ENCODE assay signal across 16 cellular contexts in the genomic region with DNA sequence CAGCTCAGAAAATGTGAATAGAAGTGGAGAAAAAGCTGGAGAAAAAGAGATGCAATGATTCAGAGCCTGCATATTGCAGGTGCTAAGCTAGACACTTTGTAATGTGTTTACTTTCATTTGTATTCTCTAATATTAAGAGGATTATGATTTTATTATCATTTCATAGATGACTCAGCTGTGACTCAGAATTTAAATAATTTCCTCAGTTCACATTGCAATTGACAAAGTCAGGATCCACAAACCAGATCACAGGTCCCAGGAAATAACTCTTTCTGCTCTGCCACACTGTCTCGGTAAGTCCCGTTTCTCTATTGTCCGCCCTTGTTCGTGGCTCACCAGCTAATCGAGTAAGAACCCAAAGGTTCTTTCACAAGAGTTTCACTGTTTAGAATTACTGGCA.
A peak's percentile ranks its signal among the peaks of the same experiment; 100 is the strongest.
DNase-seq lines count a peak whose midpoint lies in the region; ATAC-seq, FAIRE-seq and TF ChIP-seq lines count a peak whose summit lies in the region.
"Had no signal": no experiment of that assay in that cellular context is flagged by ENCODE, and none has a peak within 500 bp of the region (broad histone marks: within the 10 kb centered on the region; RNA-seq: fewer than 3 reads in every experiment).

No MANE protein-coding gene starts in this region.

- no peaks in the 10 kb centered on the region for H3K9me2 ChIP-seq in SK-N-SH

- no peaks in the 10 kb centered on the region for H3K36me3 Mint-ChIP-seq in astrocyte (ENCODE audit: low read depth, unreplicated experiment)

- 0 out of 2 replicates have a peak overlapping the region, but pooled peaks have one; percentile 11 for H3K4me2 ChIP-seq in SK-N-SH
- peak overlapping the region; percentile 55 for H3K4me2 ChIP-seq in astrocyte (ENCODE audit: low read length)

- no peak overlapping the region for H2AFZ ChIP-seq in SK-N-SH (ENCODE audit: low read depth)
- no peak overlapping the region for H2AFZ ChIP-seq in astrocyte (ENCODE audit: low read depth, low read length)

- no peaks in the 10 kb centered on the region for H3K27me3 Mint-ChIP-seq in astrocyte (ENCODE audit: low read depth, unreplicated experiment)

- H3K9me3 Mint-ChIP-seq in astrocyte (ENCODE audit: unreplicated experiment): peaks cover 2% of the 10 kb centered on the region

- H3K27me3 ChIP-seq in SK-N-SH (ENCODE audit: insufficient read depth) (no peaks in the 10 kb centered on the region), astrocyte (ENCODE audit: insufficient read depth, low read length) (no peaks in the 10 kb centered on the region)

- no peak for TF ChIP-seq RAD21 in SK-N-SH (IDR thresholded peaks at IDR 0.05; ENCODE audit: low read length)

- no peak for TF ChIP-seq EP300 in SK-N-SH (IDR thresholded peaks at IDR 0.05; ENCODE audit: borderline replicate concordance in 1 of 2, low read depth in 1 of 2, low read length in 1 of 2)

- FAIRE-seq in astrocyte (lab: Jason Lieb, UNC): no peak
- FAIRE-seq in urothelium cell line (lab: Jason Lieb, UNC): no peak
- FAIRE-seq: RCC 7860 had no signal

- DNase-seq in SK-N-SH (no peak), astrocyte (ENCODE audit: low read depth) (peak; percentile 23), urothelium cell line (ENCODE audit: low spot score) (peak; percentile 28), KBM-7 (no peak)
- DNase-seq: C1 segment of cervical spinal cord, DMS153, HCEC 1CT, NCI-H146, NCI-H446, NCI-H774 had no signal

- H3K4me1 ChIP-seq in SK-N-SH (ENCODE audit: control insufficient read depth in 1 of 2, insufficient read depth in 2 of 2, low read depth in 1 of 2, low read length in 1 of 2): peaks cover 0 to 2% of the 10 kb centered on the region in 2 experiments; a peak in 1 of 4 replicates
- H3K4me1 ChIP-seq in astrocyte (ENCODE audit: insufficient read depth, low read length): no peaks in the 10 kb centered on the region

- TF ChIP-seq CTCF in SK-N-SH (IDR thresholded peaks at IDR 0.05): no peak
- no peak for TF ChIP-seq CTCF in astrocyte (IDR thresholded peaks at IDR 0.05; ENCODE audit: insufficient read depth, low read depth, low read length)

- no peaks in the 10 kb centered on the region for H3F3A ChIP-seq in SK-N-SH (replicated peaks; ENCODE audit: insufficient read depth)

- no peaks in the 10 kb centered on the region for H3K79me2 ChIP-seq in SK-N-SH (ENCODE audit: insufficient read depth)
- H3K79me2 ChIP-seq in astrocyte (ENCODE audit: insufficient read depth, low read length): no peaks in the 10 kb centered on the region

- H3K4me3 ChIP-seq in SK-N-SH (ENCODE audit: low read depth in 2 of 2, low read length in 1 of 2) (no peak overlapping the region), astrocyte (ENCODE audit: insufficient read depth, low read depth, low read length) (no peak overlapping the region)

- H3K36me3 ChIP-seq in SK-N-SH (replicated peaks in 1 of 2; ENCODE audit: control insufficient read depth in 1 of 2, insufficient read depth in 2 of 2, low read length in 1 of 2): no peaks in the 10 kb centered on the region
- no peaks in the 10 kb centered on the region for H3K36me3 ChIP-seq in astrocyte (ENCODE audit: insufficient read depth, low read length)

- H4K20me1 ChIP-seq in SK-N-SH (ENCODE audit: insufficient read depth) (no peaks in the 10 kb centered on the region), astrocyte (ENCODE audit: insufficient read depth, low read length) (no peaks in the 10 kb centered on the region)

- H3K9ac ChIP-seq in SK-N-SH (no peak overlapping the region), astrocyte (ENCODE audit: low read length) (no peak overlapping the region)

- ATAC-seq in SK-N-SH treated with all-trans-retinoic acid at 6 μM for 48 hours (no peak), esophagus mucosa (peak; percentile 74), GM21528 (IDR thresholded peaks at IDR 0.05; ENCODE audit: low FRiP score, unreplicated experiment) (no peak), GM18519 (IDR thresholded peaks at IDR 0.05; ENCODE audit: low FRiP score, unreplicated experiment) (no peak)

- H3K4me1 Mint-ChIP-seq in astrocyte (ENCODE audit: low read depth, unreplicated experiment): no peaks in the 10 kb centered on the region

- no peak overlapping the region for H3K4me3 Mint-ChIP-seq in astrocyte (ENCODE audit: unreplicated experiment)

- no peaks in the 10 kb centered on the region for H3K9me3 ChIP-seq in SK-N-SH
- peaks cover 2% of the 10 kb centered on the region for H3K9me3 ChIP-seq in astrocyte (ENCODE audit: insufficient read depth, low read depth, low read length)

- in situ Hi-C loops in KBM-7 (cut with MboI; ENCODE audit: low pct_unique_long_range_greater_than_20kb, low sequenced_read_pairs): no loop called here

- CTCF ChIA-PET in SK-N-SH (lab: Yijun Ruan, JAX): interaction anchor here (0.9 to 1.7 kb wide), 2 partner anchors 21 to 302 kb away, joined by 3 to 4 read pairs; no protein-coding TSS in a partner anchor

- peak overlapping the region in 1 of 2 experiments; percentile 24; a peak in 1 of 4 replicates for H3K27ac ChIP-seq in SK-N-SH (ENCODE audit: low read depth in 2 of 2, low read length in 1 of 2)
- no peak overlapping the region for H3K27ac ChIP-seq in astrocyte (ENCODE audit: low read depth, low read length)
- H3K27ac ChIP-seq: 22Rv1 had no signal

- POLR2A ChIA-PET in SK-N-SH (lab: Yijun Ruan, JAX): no interaction called here

- no peak overlapping the region for H3K27ac Mint-ChIP-seq in astrocyte (ENCODE audit: unreplicated experiment)

- WGBS in SK-N-SH (ENCODE audit: low lambda C conversion rate): 61% methylated on average over 5 of the region's 5 CpGs

TF ChIP-seq in SK-N-SH, 30 proteins besides CTCF, POLR2A, EP300 and RAD21:
- no peak for TF ChIP-seq SMC3 (IDR thresholded peaks at IDR 0.05; ENCODE audit: low read depth, low read length)
- TF ChIP-seq RFX5 (IDR thresholded peaks at IDR 0.05; ENCODE audit: low read length): no peak
- TF ChIP-seq, protein P1, sequence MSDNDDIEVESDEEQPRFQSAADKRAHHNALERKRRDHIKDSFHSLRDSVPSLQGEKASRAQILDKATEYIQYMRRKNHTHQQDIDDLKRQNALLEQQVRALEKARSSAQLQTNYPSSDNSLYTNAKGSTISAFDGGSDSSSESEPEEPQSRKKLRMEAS (IDR thresholded peaks at IDR 0.05; ENCODE audit: low read depth): no peak
- TF ChIP-seq TCF12 (IDR thresholded peaks at IDR 0.05): no peak
- no peak for TF ChIP-seq FOSL2 (IDR thresholded peaks at IDR 0.05; ENCODE audit: borderline replicate concordance, low read depth)
- TF ChIP-seq, protein P2, sequence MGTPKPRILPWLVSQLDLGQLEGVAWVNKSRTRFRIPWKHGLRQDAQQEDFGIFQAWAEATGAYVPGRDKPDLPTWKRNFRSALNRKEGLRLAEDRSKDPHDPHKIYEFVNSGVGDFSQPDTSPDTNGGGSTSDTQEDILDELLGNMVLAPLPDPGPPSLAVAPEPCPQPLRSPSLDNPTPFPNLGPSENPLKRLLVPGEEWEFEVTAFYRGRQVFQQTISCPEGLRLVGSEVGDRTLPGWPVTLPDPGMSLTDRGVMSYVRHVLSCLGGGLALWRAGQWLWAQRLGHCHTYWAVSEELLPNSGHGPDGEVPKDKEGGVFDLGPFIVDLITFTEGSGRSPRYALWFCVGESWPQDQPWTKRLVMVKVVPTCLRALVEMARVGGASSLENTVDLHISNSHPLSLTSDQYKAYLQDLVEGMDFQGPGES (IDR thresholded peaks at IDR 0.05; ENCODE audit: low read depth, low read length): no peak
- no peak for TF ChIP-seq SIN3A (IDR thresholded peaks at IDR 0.05; ENCODE audit: borderline replicate concordance, low read depth, low read length)
- TF ChIP-seq NRF1 (IDR thresholded peaks at IDR 0.05; ENCODE audit: low read depth, low read length): no peak
- TF ChIP-seq RXRA (IDR thresholded peaks at IDR 0.05; ENCODE audit: borderline replicate concordance, low read depth): no peak
- TF ChIP-seq RCOR1 (IDR thresholded peaks at IDR 0.05; ENCODE audit: low read length): no peak
- TF ChIP-seq MEF2A (IDR thresholded peaks at IDR 0.05; ENCODE audit: borderline replicate concordance, low read depth): no peak

TF ChIP-seq in SK-N-SH treated with all-trans-retinoic acid at 6 μM for 48 hours, 23 proteins besides CTCF, POLR2A, EP300 and RAD21 (continues in another document):
- TF ChIP-seq ARNTL (CRISPR knock-in tag; IDR thresholded peaks at IDR 0.05; ENCODE audit: borderline replicate concordance, low read depth): no peak
- TF ChIP-seq SNAI2 (CRISPR knock-in tag; IDR thresholded peaks at IDR 0.05): no peak
- no peak for TF ChIP-seq ZNF565 (CRISPR knock-in tag; conservative IDR thresholded peaks at IDR 0.05; ENCODE audit: low read depth)
- no peak for TF ChIP-seq GLIS3 (CRISPR knock-in tag; IDR thresholded peaks at IDR 0.05)
- TF ChIP-seq, protein P3, sequence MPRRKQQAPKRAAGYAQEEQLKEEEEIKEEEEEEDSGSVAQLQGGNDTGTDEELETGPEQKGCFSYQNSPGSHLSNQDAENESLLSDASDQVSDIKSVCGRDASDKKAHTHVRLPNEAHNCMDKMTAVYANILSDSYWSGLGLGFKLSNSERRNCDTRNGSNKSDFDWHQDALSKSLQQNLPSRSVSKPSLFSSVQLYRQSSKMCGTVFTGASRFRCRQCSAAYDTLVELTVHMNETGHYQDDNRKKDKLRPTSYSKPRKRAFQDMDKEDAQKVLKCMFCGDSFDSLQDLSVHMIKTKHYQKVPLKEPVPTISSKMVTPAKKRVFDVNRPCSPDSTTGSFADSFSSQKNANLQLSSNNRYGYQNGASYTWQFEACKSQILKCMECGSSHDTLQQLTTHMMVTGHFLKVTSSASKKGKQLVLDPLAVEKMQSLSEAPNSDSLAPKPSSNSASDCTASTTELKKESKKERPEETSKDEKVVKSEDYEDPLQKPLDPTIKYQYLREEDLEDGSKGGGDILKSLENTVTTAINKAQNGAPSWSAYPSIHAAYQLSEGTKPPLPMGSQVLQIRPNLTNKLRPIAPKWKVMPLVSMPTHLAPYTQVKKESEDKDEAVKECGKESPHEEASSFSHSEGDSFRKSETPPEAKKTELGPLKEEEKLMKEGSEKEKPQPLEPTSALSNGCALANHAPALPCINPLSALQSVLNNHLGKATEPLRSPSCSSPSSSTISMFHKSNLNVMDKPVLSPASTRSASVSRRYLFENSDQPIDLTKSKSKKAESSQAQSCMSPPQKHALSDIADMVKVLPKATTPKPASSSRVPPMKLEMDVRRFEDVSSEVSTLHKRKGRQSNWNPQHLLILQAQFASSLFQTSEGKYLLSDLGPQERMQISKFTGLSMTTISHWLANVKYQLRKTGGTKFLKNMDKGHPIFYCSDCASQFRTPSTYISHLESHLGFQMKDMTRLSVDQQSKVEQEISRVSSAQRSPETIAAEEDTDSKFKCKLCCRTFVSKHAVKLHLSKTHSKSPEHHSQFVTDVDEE (CRISPR knock-in tag; IDR thresholded peaks at IDR 0.05): no peak

Comparison
In these comparisons a context has a peak if more than half of its experiments do, and no peak if none do; other contexts are left out.
1. DNase-seq: peak in astrocyte (single experiment) and urothelium cell line (single experiment); none in SK-N-SH (single experiment) and KBM-7 (single experiment).